ENCODE assay signal across 8 cellular contexts in the genomic region with DNA sequence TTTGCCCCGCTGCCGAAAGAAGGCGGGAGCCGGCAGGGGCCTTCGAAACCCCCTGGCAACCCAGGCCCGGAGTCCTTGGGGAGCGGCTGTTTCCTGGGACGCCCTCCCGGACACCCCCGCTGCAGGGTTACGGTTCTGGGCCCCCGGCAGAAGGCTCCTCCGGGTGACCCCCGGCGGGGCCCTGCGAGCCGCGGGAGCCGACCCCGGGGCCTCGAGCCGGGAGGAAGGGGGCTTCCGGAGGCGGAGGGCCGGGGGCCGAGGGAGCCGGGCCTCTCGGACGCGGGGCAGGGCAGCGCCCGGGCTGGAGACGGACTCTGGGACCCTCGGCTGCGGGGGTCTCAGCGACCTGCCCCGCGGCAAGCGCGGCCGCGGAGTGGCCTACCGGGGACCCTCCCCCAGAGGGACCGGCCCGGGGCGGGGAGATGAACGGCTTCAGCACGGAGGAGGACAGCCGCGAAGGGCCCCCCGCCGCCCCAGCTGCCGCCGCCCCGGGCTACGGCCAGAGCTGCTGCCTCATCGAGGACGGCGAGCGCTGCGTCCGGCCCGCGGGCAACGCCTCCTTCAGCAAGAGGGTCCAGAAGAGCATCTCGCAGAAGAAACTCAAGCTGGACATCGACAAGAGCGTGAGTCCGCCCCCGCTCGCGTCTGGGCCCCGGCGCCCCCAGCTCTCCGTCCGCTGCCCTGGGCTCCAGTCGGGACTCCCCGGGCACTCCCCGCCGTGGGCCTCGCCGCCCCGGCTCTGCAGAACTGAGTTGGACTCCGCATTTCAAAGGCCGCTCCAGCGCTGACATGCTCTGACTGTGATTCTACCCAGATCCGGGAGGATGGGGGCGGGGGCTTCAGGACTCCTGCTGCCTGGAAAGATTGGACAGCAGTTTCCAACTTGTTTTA. TPM values are rescaled to one million over a fixed set of nuclear protein-coding genes. Genes with fewer than 3 reads are reported as not detected.
A peak's percentile ranks its signal among the peaks of the same experiment; 100 is the strongest.
DNase-seq lines count a peak whose midpoint lies in the region; ATAC-seq and TF ChIP-seq lines count a peak whose summit lies in the region.

No MANE protein-coding gene starts in this region.

- DNase-seq in ascending aorta (ENCODE audit: low spot score in 2 of 2) (peak in 1 of 2 donors; percentile 83), hepatic stellate cell (ENCODE audit: low spot score) (peak; percentile 66), pulmonary artery endothelial cell (ENCODE audit: low read depth, low spot score) (peak; percentile 20), GOT3 (lab: John Stamatoyannopoulos, UW) (no peak)

- ATAC-seq in GM18520 (IDR thresholded peaks at IDR 0.05; ENCODE audit: unreplicated experiment) = peak; percentile 5
- ATAC-seq in HG03095 (IDR thresholded peaks at IDR 0.05; ENCODE audit: unreplicated experiment) = peak; percentile 22
- peak; percentile 65 for ATAC-seq in SK-N-SH treated with all-trans-retinoic acid at 6 μM for 48 hours

- intact Hi-C loops in ascending aorta (cut with DNase I) = loop anchor here (5.0 to 10.0 kb wide), 3 partner anchors 259 to 408 kb away; a partner anchor contains a TSS

- peaks cover 6 to 16% of the 10 kb centered on the region in 2 donors for H3K36me3 ChIP-seq in ascending aorta

- H3K27me3 ChIP-seq in ascending aorta = no peaks in the 10 kb centered on the region

- H3K4me1 ChIP-seq in ascending aorta = peaks cover 4 to 24% of the 10 kb centered on the region in 2 donors

- H3K9me3 ChIP-seq in ascending aorta = no peaks in the 10 kb centered on the region

- peak overlapping the region; percentile 97 to 99 for H3K4me3 ChIP-seq in ascending aorta

- no peak for TF ChIP-seq CTCF in 22Rv1 (IDR thresholded peaks at IDR 0.05)
- TF ChIP-seq CTCF in ascending aorta (IDR thresholded peaks at IDR 0.05) = no peak

- peak overlapping the region; percentile 46 for H3K27ac ChIP-seq in 22Rv1
- peak overlapping the region; percentile 86 to 92 for H3K27ac ChIP-seq in ascending aorta

TF ChIP-seq in SK-N-SH treated with all-trans-retinoic acid at 6 μM for 48 hours, 23 proteins besides CTCF, POLR2A, EP300 and RAD21:
- TF ChIP-seq, protein P1, sequence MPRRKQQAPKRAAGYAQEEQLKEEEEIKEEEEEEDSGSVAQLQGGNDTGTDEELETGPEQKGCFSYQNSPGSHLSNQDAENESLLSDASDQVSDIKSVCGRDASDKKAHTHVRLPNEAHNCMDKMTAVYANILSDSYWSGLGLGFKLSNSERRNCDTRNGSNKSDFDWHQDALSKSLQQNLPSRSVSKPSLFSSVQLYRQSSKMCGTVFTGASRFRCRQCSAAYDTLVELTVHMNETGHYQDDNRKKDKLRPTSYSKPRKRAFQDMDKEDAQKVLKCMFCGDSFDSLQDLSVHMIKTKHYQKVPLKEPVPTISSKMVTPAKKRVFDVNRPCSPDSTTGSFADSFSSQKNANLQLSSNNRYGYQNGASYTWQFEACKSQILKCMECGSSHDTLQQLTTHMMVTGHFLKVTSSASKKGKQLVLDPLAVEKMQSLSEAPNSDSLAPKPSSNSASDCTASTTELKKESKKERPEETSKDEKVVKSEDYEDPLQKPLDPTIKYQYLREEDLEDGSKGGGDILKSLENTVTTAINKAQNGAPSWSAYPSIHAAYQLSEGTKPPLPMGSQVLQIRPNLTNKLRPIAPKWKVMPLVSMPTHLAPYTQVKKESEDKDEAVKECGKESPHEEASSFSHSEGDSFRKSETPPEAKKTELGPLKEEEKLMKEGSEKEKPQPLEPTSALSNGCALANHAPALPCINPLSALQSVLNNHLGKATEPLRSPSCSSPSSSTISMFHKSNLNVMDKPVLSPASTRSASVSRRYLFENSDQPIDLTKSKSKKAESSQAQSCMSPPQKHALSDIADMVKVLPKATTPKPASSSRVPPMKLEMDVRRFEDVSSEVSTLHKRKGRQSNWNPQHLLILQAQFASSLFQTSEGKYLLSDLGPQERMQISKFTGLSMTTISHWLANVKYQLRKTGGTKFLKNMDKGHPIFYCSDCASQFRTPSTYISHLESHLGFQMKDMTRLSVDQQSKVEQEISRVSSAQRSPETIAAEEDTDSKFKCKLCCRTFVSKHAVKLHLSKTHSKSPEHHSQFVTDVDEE (CRISPR knock-in tag; IDR thresholded peaks at IDR 0.05) = no peak
- no peak for TF ChIP-seq ARNTL (CRISPR knock-in tag; IDR thresholded peaks at IDR 0.05; ENCODE audit: borderline replicate concordance, low read depth)
- TF ChIP-seq RARB (CRISPR knock-in tag; IDR thresholded peaks at IDR 0.05) = no peak
- TF ChIP-seq OSR1 (CRISPR knock-in tag; IDR thresholded peaks at IDR 0.05) = no peak
- TF ChIP-seq, protein P2, sequence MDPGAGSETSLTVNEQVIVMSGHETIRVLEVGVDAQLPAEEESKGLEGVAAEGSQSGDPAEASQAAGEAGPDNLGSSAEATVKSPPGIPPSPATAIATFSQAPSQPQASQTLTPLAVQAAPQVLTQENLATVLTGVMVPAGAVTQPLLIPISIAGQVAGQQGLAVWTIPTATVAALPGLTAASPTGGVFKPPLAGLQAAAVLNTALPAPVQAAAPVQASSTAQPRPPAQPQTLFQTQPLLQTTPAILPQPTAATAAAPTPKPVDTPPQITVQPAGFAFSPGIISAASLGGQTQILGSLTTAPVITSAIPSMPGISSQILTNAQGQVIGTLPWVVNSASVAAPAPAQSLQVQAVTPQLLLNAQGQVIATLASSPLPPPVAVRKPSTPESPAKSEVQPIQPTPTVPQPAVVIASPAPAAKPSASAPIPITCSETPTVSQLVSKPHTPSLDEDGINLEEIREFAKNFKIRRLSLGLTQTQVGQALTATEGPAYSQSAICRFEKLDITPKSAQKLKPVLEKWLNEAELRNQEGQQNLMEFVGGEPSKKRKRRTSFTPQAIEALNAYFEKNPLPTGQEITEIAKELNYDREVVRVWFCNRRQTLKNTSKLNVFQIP (CRISPR knock-in tag; IDR thresholded peaks at IDR 0.05; ENCODE audit: borderline replicate concordance, low read depth) = no peak
- TF ChIP-seq, protein P3, sequence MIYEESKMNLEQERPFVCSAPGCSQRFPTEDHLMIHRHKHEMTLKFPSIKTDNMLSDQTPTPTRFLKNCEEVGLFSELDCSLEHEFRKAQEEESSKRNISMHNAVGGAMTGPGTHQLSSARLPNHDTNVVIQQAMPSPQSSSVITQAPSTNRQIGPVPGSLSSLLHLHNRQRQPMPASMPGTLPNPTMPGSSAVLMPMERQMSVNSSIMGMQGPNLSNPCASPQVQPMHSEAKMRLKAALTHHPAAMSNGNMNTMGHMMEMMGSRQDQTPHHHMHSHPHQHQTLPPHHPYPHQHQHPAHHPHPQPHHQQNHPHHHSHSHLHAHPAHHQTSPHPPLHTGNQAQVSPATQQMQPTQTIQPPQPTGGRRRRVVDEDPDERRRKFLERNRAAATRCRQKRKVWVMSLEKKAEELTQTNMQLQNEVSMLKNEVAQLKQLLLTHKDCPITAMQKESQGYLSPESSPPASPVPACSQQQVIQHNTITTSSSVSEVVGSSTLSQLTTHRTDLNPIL (CRISPR knock-in tag; IDR thresholded peaks at IDR 0.05; ENCODE audit: low read depth) = no peak
- TF ChIP-seq PPARA (CRISPR knock-in tag; IDR thresholded peaks at IDR 0.05; ENCODE audit: borderline replicate concordance) = no peak
- no peak for TF ChIP-seq ZNF8 (CRISPR knock-in tag; IDR thresholded peaks at IDR 0.05)
- TF ChIP-seq ESRRG (CRISPR knock-in tag; IDR thresholded peaks at IDR 0.05) = no peak
- TF ChIP-seq, protein P4, sequence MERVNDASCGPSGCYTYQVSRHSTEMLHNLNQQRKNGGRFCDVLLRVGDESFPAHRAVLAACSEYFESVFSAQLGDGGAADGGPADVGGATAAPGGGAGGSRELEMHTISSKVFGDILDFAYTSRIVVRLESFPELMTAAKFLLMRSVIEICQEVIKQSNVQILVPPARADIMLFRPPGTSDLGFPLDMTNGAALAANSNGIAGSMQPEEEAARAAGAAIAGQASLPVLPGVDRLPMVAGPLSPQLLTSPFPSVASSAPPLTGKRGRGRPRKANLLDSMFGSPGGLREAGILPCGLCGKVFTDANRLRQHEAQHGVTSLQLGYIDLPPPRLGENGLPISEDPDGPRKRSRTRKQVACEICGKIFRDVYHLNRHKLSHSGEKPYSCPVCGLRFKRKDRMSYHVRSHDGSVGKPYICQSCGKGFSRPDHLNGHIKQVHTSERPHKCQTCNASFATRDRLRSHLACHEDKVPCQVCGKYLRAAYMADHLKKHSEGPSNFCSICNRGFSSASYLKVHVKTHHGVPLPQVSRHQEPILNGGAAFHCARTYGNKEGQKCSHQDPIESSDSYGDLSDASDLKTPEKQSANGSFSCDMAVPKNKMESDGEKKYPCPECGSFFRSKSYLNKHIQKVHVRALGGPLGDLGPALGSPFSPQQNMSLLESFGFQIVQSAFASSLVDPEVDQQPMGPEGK (CRISPR knock-in tag; IDR thresholded peaks at IDR 0.05; ENCODE audit: borderline replicate concordance) = no peak

RNA-seq across cellular contexts. Expression of a gene that starts 0.6 kb away (rescaled TPM):
- total RNA-seq in ascending aorta (36.5 TPM), pulmonary artery endothelial cell (28.4 and 38.9 TPM in 2 replicates)

RNA-seq across cellular contexts. Expression of a gene that starts 31.6 kb away (rescaled TPM):
- total RNA-seq in ascending aorta (not detected), pulmonary artery endothelial cell (0.07 TPM in 1 of 2 replicates, not detected in the other)

Comparison
In these comparisons a context has a peak if more than half of its experiments do, and no peak if none do; other contexts are left out.
1. ATAC-seq: peak in every context shown above with its lines; median percentile 65 in SK-N-SH treated with all-trans-retinoic acid at 6 μM for 48 hours; 22 in HG03095; 5 in GM18520.